ENCODE assay signal across 1 cellular context in genomic region chr10:131920693-131921092, GRCh38.
TF ChIP-seq lines count a peak whose summit lies in the region.

No MANE protein-coding gene starts in this region.

TF ChIP-seq in GM23338, 12 proteins besides CTCF, POLR2A, EP300 and RAD21:
- no peak for TF ChIP-seq NANOG (IDR thresholded peaks at IDR 0.05; ENCODE audit: borderline replicate concordance)
- no peak for TF ChIP-seq JUNB (IDR thresholded peaks at IDR 0.05; ENCODE audit: unreplicated experiment)
- TF ChIP-seq STAT1 (IDR thresholded peaks at IDR 0.05; ENCODE audit: unreplicated experiment) = no peak
- no peak for TF ChIP-seq EZH2 (IDR thresholded peaks at IDR 0.05; ENCODE audit: low read depth, unreplicated experiment)
- TF ChIP-seq CREB1 (CRISPR knock-in tag; IDR thresholded peaks at IDR 0.05; ENCODE audit: low read depth) = no peak
- TF ChIP-seq, protein P1, sequence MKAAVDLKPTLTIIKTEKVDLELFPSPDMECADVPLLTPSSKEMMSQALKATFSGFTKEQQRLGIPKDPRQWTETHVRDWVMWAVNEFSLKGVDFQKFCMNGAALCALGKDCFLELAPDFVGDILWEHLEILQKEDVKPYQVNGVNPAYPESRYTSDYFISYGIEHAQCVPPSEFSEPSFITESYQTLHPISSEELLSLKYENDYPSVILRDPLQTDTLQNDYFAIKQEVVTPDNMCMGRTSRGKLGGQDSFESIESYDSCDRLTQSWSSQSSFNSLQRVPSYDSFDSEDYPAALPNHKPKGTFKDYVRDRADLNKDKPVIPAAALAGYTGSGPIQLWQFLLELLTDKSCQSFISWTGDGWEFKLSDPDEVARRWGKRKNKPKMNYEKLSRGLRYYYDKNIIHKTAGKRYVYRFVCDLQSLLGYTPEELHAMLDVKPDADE (IDR thresholded peaks at IDR 0.05) = no peak
- TF ChIP-seq REST (IDR thresholded peaks at IDR 0.05; ENCODE audit: unreplicated experiment) = no peak
- TF ChIP-seq ZNF331 (CRISPR knock-in tag; IDR thresholded peaks at IDR 0.05; ENCODE audit: low read depth) = no peak
- TF ChIP-seq POLR2AphosphoS5 (IDR thresholded peaks at IDR 0.05; ENCODE audit: low read depth) = no peak
